Comparison of ENCODE assay signal across 5 cellular contexts in genomic region chr12:50855679-50856078, GRCh38. TPM values are rescaled to one million over a fixed set of nuclear protein-coding genes. Genes with fewer than 3 reads are reported as not detected.
"Had no signal": no experiment of that assay in that cellular context is flagged by ENCODE, and none has a peak within 500 bp of the region (broad histone marks: within the 10 kb centered on the region; RNA-seq: fewer than 3 reads in every experiment).

No MANE protein-coding gene starts in this region.

RNA-seq across cellular contexts. Expression of gene TMPRSS12, which starts 13.0 kb away (rescaled TPM):
- total RNA-seq: HepG2, HT-29, HT1080, IMR-90 had no signal
- polyA plus RNA-seq: HepG2, IgD-negative memory B cell, IMR-90 had no signal
